Comparison of ENCODE assay signal across 19 cellular contexts in genomic region chr13:40581277-40581579, GRCh38.
DNase-seq lines count a peak whose midpoint lies in the region; ATAC-seq, FAIRE-seq and TF ChIP-seq lines count a peak whose summit lies in the region.
"Had no signal": no experiment of that assay in that cellular context is flagged by ENCODE, and none has a peak within 500 bp of the region (broad histone marks: within the 10 kb centered on the region; RNA-seq: fewer than 3 reads in every experiment).

No MANE protein-coding gene starts in this region.

- no peaks in the 10 kb centered on the region for H3K9me1 ChIP-seq in endothelial cell of umbilical vein (replicated peaks; ENCODE audit: control insufficient read depth, extremely low read depth, insufficient read depth, low read length)

- H3K27me3 ChIP-seq in Karpas-422 (ENCODE audit: low read length): no peaks in the 10 kb centered on the region
- H3K27me3 ChIP-seq in endothelial cell of umbilical vein (ENCODE audit: control insufficient read depth in 2 of 2, insufficient read depth in 2 of 2, low read length in 2 of 2): no peaks in the 10 kb centered on the region

- H3K79me2 ChIP-seq in Karpas-422 (ENCODE audit: low read length) (peaks cover 98% of the 10 kb centered on the region), endothelial cell of umbilical vein (ENCODE audit: control insufficient read depth, insufficient read depth, low read length) (peaks cover 93% of the 10 kb centered on the region)

- H3K9me3 ChIP-seq in Karpas-422 (ENCODE audit: low read length): peaks cover 5% of the 10 kb centered on the region; the same call in 1 of the 2 replicates
- H3K9me3 ChIP-seq in endothelial cell of umbilical vein (replicated peaks; ENCODE audit: control insufficient read depth, insufficient read depth, low read length): no peaks in the 10 kb centered on the region

- peaks cover 92% of the 10 kb centered on the region for H3K4me1 Mint-ChIP-seq in activated naive CD4-positive, alpha-beta T cell treated with anti-CD3 and anti-CD28 coated beads for 36 hours (ENCODE audit: low read depth)
- peaks cover 81% of the 10 kb centered on the region for H3K4me1 Mint-ChIP-seq in activated naive CD4-positive, alpha-beta T cell treated with anti-CD3 and anti-CD28 coated beads, Interleukin-2, amount 10 ng/mL, durations not matched to agents 7 days and 5 days
- H3K4me1 Mint-ChIP-seq in stimulated activated naive CD8-positive, alpha-beta T cell treated with anti-CD3 and anti-CD28 coated beads, Interleukin-15, amount 100 ng/mL, for 72 hours: peaks cover 97% of the 10 kb centered on the region

- H3K9ac ChIP-seq in Karpas-422 (ENCODE audit: low read length): peak overlapping the region; percentile 41
- H3K9ac ChIP-seq in endothelial cell of umbilical vein (replicated peaks; ENCODE audit: extremely low read depth, insufficient read depth, low read length): no peak overlapping the region

- intact Hi-C loops in activated naive CD4-positive, alpha-beta T cell treated with anti-CD3 and anti-CD28 coated beads for 36 hours (cut with micrococcal nuclease): no loop called here
- intact Hi-C loops in endothelial cell of umbilical vein (cut with micrococcal nuclease): no loop called here

- CTCF ChIA-PET in activated naive CD4-positive, alpha-beta T cell treated with anti-CD3 and anti-CD28 coated beads for 36 hours (lab: Charles Lee): interaction anchor here (1.2 kb wide), 1 partner anchor 266 kb away, joined by 3 read pairs; no protein-coding TSS in a partner anchor
- CTCF ChIA-PET in activated naive CD4-positive, alpha-beta T cell treated with anti-CD3 and anti-CD28 coated beads, Interleukin-2, amount 10 ng/mL, durations not matched to agents 7 days and 5 days (lab: Charles Lee): interaction anchor here (0.6 to 0.9 kb wide), 3 partner anchors 9 to 229 kb away, joined by 3 read pairs; no protein-coding TSS in a partner anchor
- CTCF ChIA-PET in endothelial cell of umbilical vein (lab: Charles Lee): interaction anchor here (1.2 to 1.9 kb wide), 3 partner anchors 10 to 41 kb away, joined by 3 to 5 read pairs (median 5); no protein-coding TSS in a partner anchor

- H3K36me3 Mint-ChIP-seq in activated naive CD4-positive, alpha-beta T cell treated with anti-CD3 and anti-CD28 coated beads for 36 hours (ENCODE audit: low read depth): peaks cover 10% of the 10 kb centered on the region
- peaks cover 35% of the 10 kb centered on the region for H3K36me3 Mint-ChIP-seq in activated naive CD4-positive, alpha-beta T cell treated with anti-CD3 and anti-CD28 coated beads, Interleukin-2, amount 10 ng/mL, durations not matched to agents 7 days and 5 days

- dilution Hi-C loops in endothelial cell of umbilical vein (cut with MboI; ENCODE audit: extremely low pct_ligation_motif_present, low sequenced_read_pairs): no loop called here

- POLR2A ChIA-PET in endothelial cell of umbilical vein (lab: Charles Lee): no interaction called here

- no peak overlapping the region for H2AFZ ChIP-seq in Karpas-422 (ENCODE audit: low read length)
- H2AFZ ChIP-seq in endothelial cell of umbilical vein (ENCODE audit: low read depth, low read length): no peak overlapping the region

- H3K36me3 ChIP-seq in Karpas-422 (ENCODE audit: insufficient read depth, low read length) (peaks cover 11% of the 10 kb centered on the region), endothelial cell of umbilical vein (ENCODE audit: control insufficient read depth in 2 of 2, extremely low read depth in 1 of 2, insufficient read depth in 2 of 2, low read length in 2 of 2) (peaks cover 0 to 4% of the 10 kb centered on the region in 2 experiments)

- H3K9me2 ChIP-seq in Karpas-422 (replicated peaks; ENCODE audit: insufficient read depth, low read length): no peaks in the 10 kb centered on the region

- TF ChIP-seq CTCF in endothelial cell of umbilical vein (IDR thresholded peaks at IDR 0.05; ENCODE audit: extremely low read depth in 1 of 2, insufficient read depth in 1 of 2, low read depth in 1 of 2, low read length in 2 of 2): no peak

- H3K4me1 ChIP-seq in Karpas-422 (ENCODE audit: low read length) (peaks cover 64% of the 10 kb centered on the region), endothelial cell of umbilical vein (ENCODE audit: control insufficient read depth, extremely low read depth, insufficient read depth, low read length) (peaks cover 55% of the 10 kb centered on the region)

- no peak for ATAC-seq in stimulated activated naive CD8-positive, alpha-beta T cell treated with anti-CD3 and anti-CD28 coated beads, Interleukin-15, amount 100 ng/mL, for 72 hours
- ATAC-seq in GM21360 (IDR thresholded peaks at IDR 0.05; ENCODE audit: unreplicated experiment) (no peak), HG03565 (IDR thresholded peaks at IDR 0.05; ENCODE audit: unreplicated experiment) (no peak)

- H3K9me3 Mint-ChIP-seq in activated naive CD4-positive, alpha-beta T cell treated with anti-CD3 and anti-CD28 coated beads for 36 hours: peaks cover 7% of the 10 kb centered on the region
- peaks cover 9% of the 10 kb centered on the region for H3K9me3 Mint-ChIP-seq in activated naive CD4-positive, alpha-beta T cell treated with anti-CD3 and anti-CD28 coated beads, Interleukin-2, amount 10 ng/mL, durations not matched to agents 7 days and 5 days
- H3K9me3 Mint-ChIP-seq in stimulated activated naive CD8-positive, alpha-beta T cell treated with anti-CD3 and anti-CD28 coated beads, Interleukin-15, amount 100 ng/mL, for 72 hours: peaks cover 15% of the 10 kb centered on the region in 2 donors

- TF ChIP-seq POLR2A in endothelial cell of umbilical vein (IDR thresholded peaks at IDR 0.05; ENCODE audit: low read depth, low read length): no peak

- peak overlapping the region; percentile 64 for H3K27ac Mint-ChIP-seq in activated naive CD4-positive, alpha-beta T cell treated with anti-CD3 and anti-CD28 coated beads for 36 hours
- no peak overlapping the region for H3K27ac Mint-ChIP-seq in activated naive CD4-positive, alpha-beta T cell treated with anti-CD3 and anti-CD28 coated beads, Interleukin-2, amount 10 ng/mL, durations not matched to agents 7 days and 5 days
- peak overlapping the region in 1 of 2 donors; percentile 5 for H3K27ac Mint-ChIP-seq in stimulated activated naive CD8-positive, alpha-beta T cell treated with anti-CD3 and anti-CD28 coated beads, Interleukin-15, amount 100 ng/mL, for 72 hours
- H3K27ac Mint-ChIP-seq: activated T-helper 2 cell treated with anti-CD3 and anti-CD28 coated beads, Interferon-gamma antibody, Interleukin-2, Interleukin-4, amounts not matched to agents 10 μg/mL and 5 μg/mL and 100 μg/mL, durations not matched to agents 14 hours and 24 hours and 36 hours had no signal

- H3K4me2 ChIP-seq in Karpas-422 (ENCODE audit: low read depth, low read length, poor library complexity, severe bottlenecking): peak overlapping the region; percentile 49
- peak overlapping the region; percentile 57 for H3K4me2 ChIP-seq in endothelial cell of umbilical vein (ENCODE audit: insufficient read depth, low read length)

- no peak for FAIRE-seq in endothelial cell of umbilical vein (lab: Jason Lieb, UNC)
- FAIRE-seq: endometrium, small intestine had no signal

- no peak overlapping the region for H3K4me3 Mint-ChIP-seq in activated naive CD4-positive, alpha-beta T cell treated with anti-CD3 and anti-CD28 coated beads for 36 hours
- no peak overlapping the region for H3K4me3 Mint-ChIP-seq in activated naive CD4-positive, alpha-beta T cell treated with anti-CD3 and anti-CD28 coated beads, Interleukin-2, amount 10 ng/mL, durations not matched to agents 7 days and 5 days
- H3K4me3 Mint-ChIP-seq in stimulated activated naive CD8-positive, alpha-beta T cell treated with anti-CD3 and anti-CD28 coated beads, Interleukin-15, amount 100 ng/mL, for 72 hours: peak overlapping the region; percentile 1 to 14
- H3K4me3 Mint-ChIP-seq: H9 had no signal

- no peak for DNase-seq in activated naive CD4-positive, alpha-beta T cell treated with anti-CD3 and anti-CD28 coated beads for 36 hours
- DNase-seq in activated naive CD4-positive, alpha-beta T cell treated with anti-CD3 and anti-CD28 coated beads, Interleukin-2, amount 10 ng/mL, durations not matched to agents 7 days and 5 days: no peak
- DNase-seq in Karpas-422: peak; percentile 57
- peak; percentile 55 for DNase-seq in endothelial cell of umbilical vein (ENCODE audit: low read depth, low spot score)
- no peak for DNase-seq in stimulated activated naive CD8-positive, alpha-beta T cell treated with anti-CD3 and anti-CD28 coated beads, Interleukin-15, amount 100 ng/mL, for 72 hours
- DNase-seq in NCI-H345 (lab: John Stamatoyannopoulos, UW): no peak
- DNase-seq: ACHN; amygdala; cortex of kidney; H9; NCI-H1105 treated with DMSO at 0.1 percent for 48 hours; NCI-H2081; small intestine; stimulated activated CD4-positive, alpha-beta T cell treated with anti-CD3 and anti-CD28 coated beads, Interleukin-4, amount 100 ng/mL, for 4 hours had no signal

- H3K27me3 Mint-ChIP-seq in activated naive CD4-positive, alpha-beta T cell treated with anti-CD3 and anti-CD28 coated beads for 36 hours (ENCODE audit: low read depth): no peaks in the 10 kb centered on the region
- no peaks in the 10 kb centered on the region for H3K27me3 Mint-ChIP-seq in activated naive CD4-positive, alpha-beta T cell treated with anti-CD3 and anti-CD28 coated beads, Interleukin-2, amount 10 ng/mL, durations not matched to agents 7 days and 5 days
- no peaks in the 10 kb centered on the region for H3K27me3 Mint-ChIP-seq in stimulated activated naive CD8-positive, alpha-beta T cell treated with anti-CD3 and anti-CD28 coated beads, Interleukin-15, amount 100 ng/mL, for 72 hours

- H3K4me3 ChIP-seq in Karpas-422 (ENCODE audit: low read length): peak overlapping the region; percentile 21
- no peak overlapping the region for H3K4me3 ChIP-seq in endothelial cell of umbilical vein (replicated peaks in 1 of 3; ENCODE audit: insufficient read depth in 1 of 3, low read depth in 1 of 3, low read length in 3 of 3)
- H3K4me3 ChIP-seq: SK-N-MC had no signal

- H3K27ac ChIP-seq in Karpas-422 (ENCODE audit: low read length) (peak overlapping the region; percentile 90), endothelial cell of umbilical vein (ENCODE audit: insufficient read depth, low read depth, low read length) (peak overlapping the region; percentile 30)
- H3K27ac ChIP-seq: SK-N-MC had no signal

- BruUV-seq in endothelial cell of umbilical vein (replicated peaks; lab: Mats Ljungman, UMichigan): no TSS peak

- H4K20me1 ChIP-seq in Karpas-422 (ENCODE audit: insufficient read depth, low read depth, low read length) (peaks cover 46% of the 10 kb centered on the region), endothelial cell of umbilical vein (replicated peaks; ENCODE audit: control insufficient read depth, extremely low read depth, insufficient read depth, low read length) (no peaks in the 10 kb centered on the region)

TF ChIP-seq in endothelial cell of umbilical vein, 7 proteins besides CTCF, POLR2A, EP300 and RAD21 (continues in another document):
- TF ChIP-seq MYC (IDR thresholded peaks at IDR 0.05; ENCODE audit: low read depth, low read length) (no peak), JUN (IDR thresholded peaks at IDR 0.05; ENCODE audit: borderline replicate concordance, insufficient read depth, insufficient read length, low read depth) (no peak), MAX (IDR thresholded peaks at IDR 0.05; ENCODE audit: insufficient read depth, insufficient read length) (no peak)

Comparison
In these comparisons a context has a peak if more than half of its experiments do, and no peak if none do; other contexts are left out.
1. DNase-seq: peak in Karpas-422 (single experiment) and endothelial cell of umbilical vein (single experiment); none in activated naive CD4-positive, alpha-beta T cell treated with anti-CD3 and anti-CD28 coated beads for 36 hours (single experiment), activated naive CD4-positive, alpha-beta T cell treated with anti-CD3 and anti-CD28 coated beads, Interleukin-2, amount 10 ng/mL, durations not matched to agents 7 days and 5 days (single experiment), stimulated activated naive CD8-positive, alpha-beta T cell treated with anti-CD3 and anti-CD28 coated beads, Interleukin-15, amount 100 ng/mL, for 72 hours (0 of 2) and NCI-H345 (single experiment).
2. H3K4me3 Mint-ChIP-seq: peak in stimulated activated naive CD8-positive, alpha-beta T cell treated with anti-CD3 and anti-CD28 coated beads, Interleukin-15, amount 100 ng/mL, for 72 hours (2 of 2); none in activated naive CD4-positive, alpha-beta T cell treated with anti-CD3 and anti-CD28 coated beads for 36 hours (single experiment) and activated naive CD4-positive, alpha-beta T cell treated with anti-CD3 and anti-CD28 coated beads, Interleukin-2, amount 10 ng/mL, durations not matched to agents 7 days and 5 days (single experiment).